Comparison of ENCODE assay signal across 25 cellular contexts in the genomic region with DNA sequence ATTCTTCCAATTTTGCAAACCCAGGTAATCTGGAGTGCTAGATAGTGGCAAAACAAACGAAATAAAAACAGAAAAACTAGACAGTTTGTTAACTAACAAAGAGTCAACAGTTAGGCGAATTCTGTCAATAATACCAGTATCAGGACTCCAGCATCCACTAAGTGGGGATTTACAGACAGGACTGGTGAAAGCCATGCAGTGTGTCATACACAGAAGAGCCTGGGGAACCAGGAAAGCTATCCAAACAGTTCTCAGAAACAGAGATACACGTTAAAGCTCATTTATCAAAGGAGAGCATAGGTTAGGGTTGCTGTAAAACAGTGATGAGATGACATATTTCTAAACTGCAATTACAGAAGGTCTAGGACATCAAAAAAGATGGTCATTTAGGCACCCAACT.
DNase-seq lines count a peak whose midpoint lies in the region; ATAC-seq, FAIRE-seq and TF ChIP-seq lines count a peak whose summit lies in the region.
"Had no signal": no experiment of that assay in that cellular context is flagged by ENCODE, and none has a peak within 500 bp of the region (broad histone marks: within the 10 kb centered on the region; RNA-seq: fewer than 3 reads in every experiment).

No MANE protein-coding gene starts in this region.

- no peak overlapping the region for H4K91ac ChIP-seq in H9 (ENCODE audit: insufficient read length, low read depth, low read length)

- no peak; the same call in 1 of the 2 replicates for TF ChIP-seq EP300 in K562 (IDR thresholded peaks at IDR 0.05; ENCODE audit: low read length)

- H2BK12ac ChIP-seq in H9 (ENCODE audit: insufficient read length, low read depth, low read length) = no peak overlapping the region

- H3K4me1 ChIP-seq in mammary epithelial cell (ENCODE audit: insufficient read depth, low read length) = no peaks in the 10 kb centered on the region
- peaks cover 0 to 4% of the 10 kb centered on the region in 2 experiments; a peak in 2 of 5 replicates for H3K4me1 ChIP-seq in K562 (replicated peaks in 1 of 2; ENCODE audit: control insufficient read depth in 2 of 2, insufficient read depth in 2 of 2, low read length in 2 of 2)
- H3K4me1 ChIP-seq in neural progenitor cell = no peaks in the 10 kb centered on the region
- no peaks in the 10 kb centered on the region for H3K4me1 ChIP-seq in H9 (ENCODE audit: insufficient read depth, low read length)
- H3K4me1 ChIP-seq: BE2C; BLaER1 treated with 17β-estradiol and CSF1 and Interleukin-3, amounts not matched to agents 10 nM and 100 nM had no signal

- H4K8ac ChIP-seq in H9 (replicated peaks; ENCODE audit: insufficient read length, low read depth, low read length) = no peak overlapping the region

- H3K9me3 ChIP-seq in mammary epithelial cell (replicated peaks; ENCODE audit: insufficient read depth, low read length) (peaks cover 2% of the 10 kb centered on the region), K562 (replicated peaks; ENCODE audit: control insufficient read depth, insufficient read depth, low read depth, low read length) (no peaks in the 10 kb centered on the region), neural progenitor cell (ENCODE audit: low read depth) (no peaks in the 10 kb centered on the region), H9 (ENCODE audit: control insufficient read depth, low read depth, low read length) (no peaks in the 10 kb centered on the region)
- H3K9me3 ChIP-seq: BE2C had no signal

- no peak overlapping the region for H2AK5ac ChIP-seq in H9 (ENCODE audit: insufficient read length, low read length)

- no peak overlapping the region for H3K56ac ChIP-seq in H9 (ENCODE audit: insufficient read length, low read depth, low read length)

- BruUV-seq in mammary epithelial cell (replicated peaks; lab: Mats Ljungman, UMichigan) = no TSS peak
- BruUV-seq in MCF 10A (replicated peaks; lab: Mats Ljungman, UMichigan) = no TSS peak
- no TSS peak for BruUV-seq in K562 (replicated peaks; lab: Mats Ljungman, UMichigan)

- no peaks in the 10 kb centered on the region for H3K4me1 Mint-ChIP-seq in MCF 10A (ENCODE audit: insufficient read depth, unreplicated experiment)
- H3K4me1 Mint-ChIP-seq in neural progenitor cell = no peaks in the 10 kb centered on the region
- no peaks in the 10 kb centered on the region for H3K4me1 Mint-ChIP-seq in H9
- H3K4me1 Mint-ChIP-seq: CD14-positive monocyte; CD8-positive, alpha-beta memory T cell; GM23338 had no signal

- no peaks in the 10 kb centered on the region for H3K79me1 ChIP-seq in H9 (ENCODE audit: insufficient read depth, low read depth, low read length, poor library complexity, severe bottlenecking)

- ATAC-seq in K562 = peak; percentile 78
- ATAC-seq in GM19035 (IDR thresholded peaks at IDR 0.05; ENCODE audit: unreplicated experiment) = no peak
- ATAC-seq: GM12878, GM23338, HCT116 had no signal

- H2BK5ac ChIP-seq in H9 (ENCODE audit: insufficient read length, low read length) = no peak overlapping the region

- H3K23me2 ChIP-seq in H9 (ENCODE audit: insufficient read length, low read depth, low read length, poor library complexity, severe bottlenecking) = no peaks in the 10 kb centered on the region

- CTCF ChIA-PET in mammary epithelial cell (lab: Charles Lee; ENCODE audit: low non-redundant PET) = no interaction called here
- CTCF ChIA-PET in MCF 10A (lab: Yijun Ruan, JAX) = interaction anchor here (0.5 kb wide), 1 partner anchor 661 kb away, joined by 3 read pairs; no protein-coding TSS in a partner anchor
- CTCF ChIA-PET in K562 (lab: Yijun Ruan, JAX; ENCODE audit: low intra/inter-chr PET ratio) = no interaction called here

- no peak overlapping the region for H3K4me2 ChIP-seq in mammary epithelial cell (ENCODE audit: insufficient read depth, low read depth, low read length)
- H3K4me2 ChIP-seq in K562 (ENCODE audit: insufficient read depth, low read length) = no peak overlapping the region
- H3K4me2 ChIP-seq in neural progenitor cell = no peak overlapping the region
- H3K4me2 ChIP-seq in H9 (ENCODE audit: insufficient read depth, insufficient read length, low read length) = no peak overlapping the region
- H3K4me2 ChIP-seq: BLaER1 treated with 17β-estradiol and CSF1 and Interleukin-3, amounts not matched to agents 10 nM and 100 nM; GM23338 had no signal

- no peaks in the 10 kb centered on the region for H3F3A ChIP-seq in neural progenitor cell (ENCODE audit: low read depth)

- no peaks in the 10 kb centered on the region for H3K36me3 Mint-ChIP-seq in MCF 10A (ENCODE audit: insufficient read depth, unreplicated experiment)
- H3K36me3 Mint-ChIP-seq in neural progenitor cell = no peaks in the 10 kb centered on the region
- H3K36me3 Mint-ChIP-seq in H9 (ENCODE audit: insufficient read depth in 1 of 3, low read depth in 3 of 3) = peaks cover 6 to 16% (median 13%) of the 10 kb centered on the region in 3 experiments
- H3K36me3 Mint-ChIP-seq: CD14-positive monocyte; CD8-positive, alpha-beta memory T cell had no signal

- H3K4me3 ChIP-seq in mammary epithelial cell (replicated peaks in 1 of 3; ENCODE audit: insufficient read depth in 1 of 3, low read depth in 2 of 3, low read length in 3 of 3) (no peak overlapping the region), K562 (no peak overlapping the region), neural progenitor cell (no peak overlapping the region)
- H3K4me3 ChIP-seq: BLaER1 treated with 17β-estradiol and CSF1 and Interleukin-3, amounts not matched to agents 10 nM and 100 nM; GM12878; GM23338 had no signal

- H3K27me3 ChIP-seq in mammary epithelial cell (ENCODE audit: insufficient read depth, low read length) = no peaks in the 10 kb centered on the region
- H3K27me3 ChIP-seq in K562 (ENCODE audit: control insufficient read depth in 2 of 2, insufficient read depth in 2 of 2, low read length in 2 of 2) = no peaks in the 10 kb centered on the region
- no peaks in the 10 kb centered on the region for H3K27me3 ChIP-seq in neural progenitor cell
- H3K27me3 ChIP-seq in H9 (ENCODE audit: insufficient read depth, low read length) = no peaks in the 10 kb centered on the region
- H3K27me3 ChIP-seq: BE2C; BLaER1 treated with 17β-estradiol and CSF1 and Interleukin-3, amounts not matched to agents 10 nM and 100 nM had no signal

- no peaks in the 10 kb centered on the region for H4K20me1 ChIP-seq in mammary epithelial cell (ENCODE audit: insufficient read depth, low read length)
- no peaks in the 10 kb centered on the region for H4K20me1 ChIP-seq in K562 (replicated peaks; ENCODE audit: control insufficient read depth, insufficient read depth, low read length)
- no peaks in the 10 kb centered on the region for H4K20me1 ChIP-seq in neural progenitor cell (ENCODE audit: low read depth)
- no peaks in the 10 kb centered on the region for H4K20me1 ChIP-seq in H9 (ENCODE audit: control insufficient read depth, insufficient read depth, insufficient read length)
- H4K20me1 ChIP-seq: BLaER1 treated with 17β-estradiol and CSF1 and Interleukin-3, amounts not matched to agents 10 nM and 100 nM had no signal

- DNase-seq in mammary epithelial cell = no peak
- DNase-seq in MCF 10A (ENCODE audit: unreplicated experiment) = no peak
- peak in 2 of 4 experiments; percentile 27 to 49 for DNase-seq in K562 (ENCODE audit: extremely low read depth in 1 of 4, low spot score in 3 of 4)
- DNase-seq in neural progenitor cell (ENCODE audit: low spot score) = no peak
- DNase-seq in retina = no peak
- no peak for DNase-seq in H9
- DNase-seq: ACHN; AML-193; BE2C; CD4-positive, alpha-beta T cell; CD8-positive, alpha-beta memory T cell; DMS 273 treated with DMSO at 0.1 percent for 48 hours; DMS79; EL; GDM1; H7 had no signal

- H4K5ac ChIP-seq in H9 (ENCODE audit: insufficient read length, low read depth, low read length) = no peak overlapping the region

- no peak overlapping the region for H3K9ac ChIP-seq in mammary epithelial cell (ENCODE audit: insufficient read depth, low read length)
- no peak overlapping the region for H3K9ac ChIP-seq in K562 (ENCODE audit: insufficient read depth in 1 of 2, low read depth in 2 of 2, low read length in 2 of 2)
- H3K9ac ChIP-seq in neural progenitor cell = no peak overlapping the region
- no peak overlapping the region for H3K9ac ChIP-seq in H9 (ENCODE audit: extremely low read depth, insufficient read length, low read length)
- H3K9ac ChIP-seq: BLaER1 treated with 17β-estradiol and CSF1 and Interleukin-3, amounts not matched to agents 10 nM and 100 nM had no signal

- H2BK120ac ChIP-seq in H9 (ENCODE audit: low read depth, low read length, poor library complexity, severe bottlenecking) = no peak overlapping the region

- TF ChIP-seq CTCF in mammary epithelial cell (conservative IDR thresholded peaks at IDR 0.05 in 1 of 2, IDR thresholded peaks at IDR 0.05 in 1 of 2; ENCODE audit: extremely low read depth in 1 of 2, insufficient read depth in 1 of 2, low read depth in 1 of 2, low read length in 2 of 2) = no peak
- no peak for TF ChIP-seq CTCF in MCF 10A (IDR thresholded peaks at IDR 0.05; ENCODE audit: unreplicated experiment)
- no peak for TF ChIP-seq CTCF in K562 (IDR thresholded peaks at IDR 0.05 in 2 of 3, conservative IDR thresholded peaks at IDR 0.05 in 1 of 3; ENCODE audit: insufficient read depth in 2 of 3, low read depth in 1 of 3, low read length in 3 of 3)
- no peak for TF ChIP-seq CTCF in neural progenitor cell (IDR thresholded peaks at IDR 0.05)
- no peak for TF ChIP-seq CTCF in H9 (conservative IDR thresholded peaks at IDR 0.05)

- H3K4ac ChIP-seq in H9 (ENCODE audit: low read depth, low read length) = no peak overlapping the region

- in situ Hi-C loops in mammary epithelial cell (cut with MboI; ENCODE audit: low sequenced_read_pairs in 2 of 2) = no loop called here
- in situ Hi-C loops in K562 (cut with MboI) = no loop called here

- H3K18ac ChIP-seq in H9 (ENCODE audit: insufficient read length, low read depth, low read length) = no peak overlapping the region

- H3K9me3 Mint-ChIP-seq in MCF 10A (ENCODE audit: unreplicated experiment) = no peaks in the 10 kb centered on the region
- peaks cover 2% of the 10 kb centered on the region for H3K9me3 Mint-ChIP-seq in neural progenitor cell
- peaks cover 10 to 12% of the 10 kb centered on the region in 2 experiments for H3K9me3 Mint-ChIP-seq in H9

- no peak overlapping the region for H2BK15ac ChIP-seq in H9 (ENCODE audit: low read depth, low read length)

- WGBS in mammary epithelial cell (ENCODE audit: low coverage, missing lambda C conversion rate) = 49% methylated on average over 3 of the region's 3 CpGs
- 2% methylated on average over 3 of the region's 3 CpGs for WGBS in K562 (ENCODE audit: insufficient coverage, low coverage, missing lambda C conversion rate)
- no CpG with 5 or more reads among the region's 3 CpGs for WGBS in H9 (ENCODE audit: extremely low coverage, insufficient read length, low lambda C conversion rate)

- H3K27ac Mint-ChIP-seq in MCF 10A (ENCODE audit: low read depth, unreplicated experiment) = no peak overlapping the region
- no peak overlapping the region for H3K27ac Mint-ChIP-seq in neural progenitor cell
- no peak overlapping the region for H3K27ac Mint-ChIP-seq in H9
- H3K27ac Mint-ChIP-seq: CD14-positive monocyte; CD4-positive, alpha-beta T cell; CD8-positive, alpha-beta memory T cell; GM23338 had no signal

- FAIRE-seq in K562 (lab: Jason Lieb, UNC) = peak; percentile 77
- FAIRE-seq: A204.1, D721Med, GM12878 had no signal

- no peaks in the 10 kb centered on the region for H3K27me3 Mint-ChIP-seq in MCF 10A (ENCODE audit: insufficient read depth, unreplicated experiment)
- no peaks in the 10 kb centered on the region for H3K27me3 Mint-ChIP-seq in neural progenitor cell (ENCODE audit: insufficient read depth, low read depth)
- H3K27me3 Mint-ChIP-seq in H9 (ENCODE audit: low read depth) = no peaks in the 10 kb centered on the region
- H3K27me3 Mint-ChIP-seq: CD4-positive, alpha-beta T cell; CD8-positive, alpha-beta memory T cell had no signal

- H3K14ac ChIP-seq in H9 (ENCODE audit: insufficient read depth, low read length) = no peak overlapping the region

- H2AFZ ChIP-seq in mammary epithelial cell (ENCODE audit: low read depth, low read length) (peak overlapping the region; percentile 27), K562 (ENCODE audit: low read depth, low read length) (peak overlapping the region; percentile 71), neural progenitor cell (replicated peaks) (peak overlapping the region; percentile 58), H9 (ENCODE audit: low read length) (no peak overlapping the region)
- H2AFZ ChIP-seq: GM23338 had no signal

- no peak for TF ChIP-seq POLR2A in K562 (conservative IDR thresholded peaks at IDR 0.05)

- no peak overlapping the region for H3K27ac ChIP-seq in mammary epithelial cell (ENCODE audit: insufficient read depth, low read depth, low read length)
- peak overlapping the region; percentile 71 for H3K27ac ChIP-seq in K562 (ENCODE audit: extremely low read depth, low read depth, low read length)
- no peak overlapping the region for H3K27ac ChIP-seq in neural progenitor cell
- H3K27ac ChIP-seq in H9 (ENCODE audit: insufficient read length, low read depth, low read length) = no peak overlapping the region
- H3K27ac ChIP-seq: 22Rv1; BLaER1 treated with 17β-estradiol and CSF1 and Interleukin-3, amounts not matched to agents 10 nM and 100 nM had no signal

- TF ChIP-seq RAD21 in K562 (CRISPR knock-in tag; conservative IDR thresholded peaks at IDR 0.05 in 1 of 2, IDR thresholded peaks at IDR 0.05 in 1 of 2) = no peak

- no peak overlapping the region for H2BK20ac ChIP-seq in H9 (ENCODE audit: low read depth, low read length, poor library complexity, severe bottlenecking)

- intact Hi-C loops in mammary epithelial cell (cut with micrococcal nuclease) = no loop called here
- intact Hi-C loops in MCF 10A (cut with micrococcal nuclease) = no loop called here
- intact Hi-C loops in K562 (cut with micrococcal nuclease) = no loop called here

- H3K4me3 Mint-ChIP-seq in MCF 10A (ENCODE audit: unreplicated experiment) (no peak overlapping the region), neural progenitor cell (no peak overlapping the region), H9 (no peak overlapping the region)
- H3K4me3 Mint-ChIP-seq: CD14-positive monocyte; CD4-positive, alpha-beta T cell; CD8-positive, alpha-beta memory T cell; GM23338 had no signal

- no peak overlapping the region for H3K23ac ChIP-seq in H9 (ENCODE audit: insufficient read length, low read depth, low read length)

- H3K36me3 ChIP-seq in mammary epithelial cell (ENCODE audit: insufficient read depth, low read length) (no peaks in the 10 kb centered on the region), K562 (ENCODE audit: control insufficient read depth, insufficient read depth, low read length) (no peaks in the 10 kb centered on the region), neural progenitor cell (no peaks in the 10 kb centered on the region)
- H3K36me3 ChIP-seq: BE2C; BLaER1 treated with 17β-estradiol and CSF1 and Interleukin-3, amounts not matched to agents 10 nM and 100 nM had no signal

- POLR2A ChIA-PET in MCF 10A (lab: Yijun Ruan, JAX) (no interaction called here), K562 (lab: Yijun Ruan, JAX) (interaction anchor here (0.9 kb wide), 1 partner anchor 11 kb away, joined by 4 read pairs; no protein-coding TSS in a partner anchor)

- no peaks in the 10 kb centered on the region for H3K79me2 ChIP-seq in mammary epithelial cell (ENCODE audit: insufficient read depth, low read length)
- H3K79me2 ChIP-seq in K562 (ENCODE audit: control insufficient read depth, insufficient read depth, low read length) = no peaks in the 10 kb centered on the region
- H3K79me2 ChIP-seq in neural progenitor cell (ENCODE audit: low read depth) = no peaks in the 10 kb centered on the region
- H3K79me2 ChIP-seq in H9 (ENCODE audit: insufficient read depth, low read length) = no peaks in the 10 kb centered on the region

- no peaks in the 10 kb centered on the region for H3K9me1 ChIP-seq in K562 (ENCODE audit: control insufficient read depth, insufficient read depth, low read length)

- no peak overlapping the region for H3T11ph ChIP-seq in H9 (ENCODE audit: low read length)

- dilution Hi-C loops in mammary epithelial cell (cut with HindIII; ENCODE audit: low sequenced_read_pairs) = no loop called here
